In the genomic region with DNA sequence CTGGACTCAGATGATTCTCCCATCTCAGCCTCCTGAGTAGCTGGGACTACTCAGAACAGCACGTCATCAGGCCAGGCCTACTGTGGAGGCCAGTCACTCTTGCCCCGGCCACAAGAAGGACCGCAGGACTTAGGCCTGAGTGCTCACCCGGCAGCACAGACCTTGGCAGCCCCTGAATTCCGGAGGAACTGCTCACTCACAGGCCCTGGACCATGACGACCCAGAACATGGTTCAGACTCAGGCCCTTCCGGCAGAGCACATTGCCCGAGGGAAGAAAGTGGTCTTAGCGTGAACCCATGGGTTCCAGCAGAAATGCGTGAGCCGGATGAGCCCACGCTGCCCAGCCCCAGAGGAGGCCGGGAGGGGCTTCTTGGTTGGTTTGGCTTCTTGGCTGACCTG, we compare ENCODE assay signal across 15 cellular contexts.
DNase-seq lines count a peak whose midpoint lies in the region; ATAC-seq and TF ChIP-seq lines count a peak whose summit lies in the region.
"Had no signal": no experiment of that assay in that cellular context is flagged by ENCODE, and none has a peak within 500 bp of the region (broad histone marks: within the 10 kb centered on the region; RNA-seq: fewer than 3 reads in every experiment).

No MANE protein-coding gene starts in this region.

- H3K56ac ChIP-seq in H9 (ENCODE audit: insufficient read length, low read depth, low read length) (no peak overlapping the region), mesendoderm (ENCODE audit: low read length) (no peak overlapping the region)

- no peak overlapping the region for H3T11ph ChIP-seq in H9 (ENCODE audit: low read length)

- POLR2A ChIA-PET in WTC11 (lab: Charles Lee), result no interaction called here

- CTCF ChIA-PET in WTC11 (lab: Charles Lee), result no interaction called here

- H3K18ac ChIP-seq in H9 (ENCODE audit: insufficient read length, low read depth, low read length) (no peak overlapping the region), mesendoderm (ENCODE audit: low read length) (no peak overlapping the region)

- H3K9ac ChIP-seq in H9 (ENCODE audit: extremely low read depth, insufficient read length, low read length), result no peak overlapping the region
- H3K9ac ChIP-seq in mesendoderm (ENCODE audit: low read length), result no peak overlapping the region
- H3K9ac ChIP-seq: BLaER1 had no signal

- no peak overlapping the region for H2BK5ac ChIP-seq in H9 (ENCODE audit: insufficient read length, low read length)
- H2BK5ac ChIP-seq in mesendoderm (ENCODE audit: low read length), result no peak overlapping the region

- H2AFZ ChIP-seq in H9 (ENCODE audit: low read length), result no peak overlapping the region

- peak overlapping the region; percentile 47 to 84 (median 57); a peak in 2 of 7 replicates for H3K27ac Mint-ChIP-seq in H9
- H3K27ac Mint-ChIP-seq in WTC11, result peak overlapping the region; percentile 65
- H3K27ac Mint-ChIP-seq: CD8-positive, alpha-beta memory T cell had no signal

- H3K9me3 ChIP-seq in H9 (ENCODE audit: control insufficient read depth, low read depth, low read length), result no peaks in the 10 kb centered on the region
- no peaks in the 10 kb centered on the region for H3K9me3 ChIP-seq in thoracic aorta

- H2BK15ac ChIP-seq in H9 (ENCODE audit: low read depth, low read length), result no peak overlapping the region
- no peak overlapping the region for H2BK15ac ChIP-seq in mesendoderm (replicated peaks; ENCODE audit: low read depth)

- DNase-seq in H9 (no peak), WTC11 (ENCODE audit: low spot score) (no peak), kidney glomerular epithelial cell (lab: John Stamatoyannopoulos, UW) (peak; percentile 78), thoracic aorta (ENCODE audit: low spot score) (no peak), mesendoderm (no peak), CD1c-positive myeloid dendritic cell (ENCODE audit: extremely low spot score) (no peak)
- no peak for DNase-seq in stimulated activated CD4-positive, alpha-beta T cell treated with anti-CD3 and anti-CD28 coated beads, Interleukin-4, amount 100 ng/mL, for 4 hours
- DNase-seq: CD8-positive, alpha-beta memory T cell; GOT3; KG1; MV-4-11; NCI-H1694 treated with DMSO at 0.1 percent for 48 hours; NCI-H524; PC-3 had no signal

- H3K4me1 Mint-ChIP-seq in H9 (peaks cover 8 to 26% of the 10 kb centered on the region in 2 experiments), WTC11 (peaks cover 14% of the 10 kb centered on the region)
- H3K4me1 Mint-ChIP-seq: CD8-positive, alpha-beta memory T cell had no signal

- H2BK12ac ChIP-seq in H9 (ENCODE audit: insufficient read length, low read depth, low read length), result no peak overlapping the region

- TF ChIP-seq CTCF in H9 (conservative IDR thresholded peaks at IDR 0.05), result no peak
- TF ChIP-seq CTCF in WTC11 (IDR thresholded peaks at IDR 0.05), result no peak
- no peak for TF ChIP-seq CTCF in thoracic aorta (IDR thresholded peaks at IDR 0.05)

- H3K4me1 ChIP-seq in H9 (ENCODE audit: insufficient read depth, low read length) (no peaks in the 10 kb centered on the region), thoracic aorta (ENCODE audit: control insufficient read depth in 1 of 2, low read depth in 2 of 2) (peaks cover 12 to 22% of the 10 kb centered on the region in 2 donors), mesendoderm (ENCODE audit: control insufficient read depth, low read depth, low read length) (no peaks in the 10 kb centered on the region)

- H3K79me2 ChIP-seq in H9 (ENCODE audit: insufficient read depth, low read length), result no peaks in the 10 kb centered on the region
- no peaks in the 10 kb centered on the region for H3K79me2 ChIP-seq in mesendoderm (ENCODE audit: control insufficient read depth, insufficient read depth, low read length)

- H3K4me3 ChIP-seq in thoracic aorta (no peak overlapping the region), mesendoderm (ENCODE audit: low read length) (no peak overlapping the region)
- H3K4me3 ChIP-seq: BLaER1 had no signal

- ATAC-seq in WTC11, result no peak
- no peak for ATAC-seq in thoracic aorta (ENCODE audit: insufficient number of reproducible peaks, low FRiP score, low read depth)
- ATAC-seq: PC-3 had no signal

- no peak overlapping the region; the same call in 1 of the 2 replicates for H3K14ac ChIP-seq in H9 (ENCODE audit: insufficient read depth, low read length)

- H3K23me2 ChIP-seq in H9 (ENCODE audit: insufficient read length, low read depth, low read length, poor library complexity, severe bottlenecking), result no peaks in the 10 kb centered on the region

- H3K36me3 Mint-ChIP-seq in H9 (ENCODE audit: insufficient read depth in 1 of 3, low read depth in 3 of 3) (peaks cover 6 to 10% (median 6%) of the 10 kb centered on the region in 3 experiments; a peak in 6 of 7 replicates), WTC11 (peaks cover 17% of the 10 kb centered on the region)
- H3K36me3 Mint-ChIP-seq: CD8-positive, alpha-beta memory T cell had no signal

- no CpG with 5 or more reads among the region's 13 CpGs for WGBS in H9 (ENCODE audit: extremely low coverage, insufficient read length, low lambda C conversion rate)
- no CpG with 5 or more reads among the region's 13 CpGs for WGBS in mesendoderm (ENCODE audit: extremely low coverage, insufficient coverage, low lambda C conversion rate)

- H3K27ac ChIP-seq in H9 (ENCODE audit: insufficient read length, low read depth, low read length) (no peak overlapping the region), thoracic aorta (peak overlapping the region; percentile 15 to 34), mesendoderm (ENCODE audit: low read depth, low read length) (no peak overlapping the region)
- H3K27ac ChIP-seq: BLaER1 had no signal

- H3K23ac ChIP-seq in H9 (ENCODE audit: insufficient read length, low read depth, low read length) (no peak overlapping the region), mesendoderm (ENCODE audit: low read length) (no peak overlapping the region)

- H4K8ac ChIP-seq in H9 (replicated peaks; ENCODE audit: insufficient read length, low read depth, low read length), result no peak overlapping the region
- no peak overlapping the region for H4K8ac ChIP-seq in mesendoderm (ENCODE audit: low read depth, low read length)

- H3K4me2 ChIP-seq in H9 (ENCODE audit: insufficient read depth, insufficient read length, low read length) (no peak overlapping the region), mesendoderm (ENCODE audit: low read length) (no peak overlapping the region)

- H3K36me3 ChIP-seq in thoracic aorta, result no peaks in the 10 kb centered on the region
- no peaks in the 10 kb centered on the region for H3K36me3 ChIP-seq in mesendoderm (ENCODE audit: control insufficient read depth, insufficient read depth, low read length)

- H4K91ac ChIP-seq in H9 (ENCODE audit: insufficient read length, low read depth, low read length), result no peak overlapping the region

- H3K27me3 ChIP-seq in H9 (ENCODE audit: insufficient read depth, low read length) (no peaks in the 10 kb centered on the region), thoracic aorta (replicated peaks; ENCODE audit: insufficient read depth) (no peaks in the 10 kb centered on the region), mesendoderm (ENCODE audit: insufficient read depth, low read length, poor library complexity) (no peaks in the 10 kb centered on the region)
- H3K27me3 ChIP-seq: BLaER1 had no signal

- H3K4me3 Mint-ChIP-seq in H9, result no peak overlapping the region
- H3K4me3 Mint-ChIP-seq in WTC11, result no peak overlapping the region
- H3K4me3 Mint-ChIP-seq: CD8-positive, alpha-beta memory T cell had no signal

- H3K4ac ChIP-seq in H9 (ENCODE audit: low read depth, low read length) (no peak overlapping the region; the same call in 1 of the 2 replicates), mesendoderm (ENCODE audit: low read depth, low read length) (no peak overlapping the region)

- no peaks in the 10 kb centered on the region; the same call in none of the 2 replicates for H3K27me3 Mint-ChIP-seq in H9 (ENCODE audit: low read depth)
- H3K27me3 Mint-ChIP-seq in WTC11 (ENCODE audit: low read depth), result no peaks in the 10 kb centered on the region

- H3K79me1 ChIP-seq in H9 (ENCODE audit: insufficient read depth, low read depth, low read length, poor library complexity, severe bottlenecking) (no peaks in the 10 kb centered on the region), mesendoderm (ENCODE audit: low read length) (no peaks in the 10 kb centered on the region)

- H2BK120ac ChIP-seq in H9 (ENCODE audit: low read depth, low read length, poor library complexity, severe bottlenecking), result no peak overlapping the region
- H2BK120ac ChIP-seq in mesendoderm (ENCODE audit: low read depth, low read length), result no peak overlapping the region

- H3K9me3 Mint-ChIP-seq in H9, result peaks cover 10 to 11% of the 10 kb centered on the region in 2 experiments
- peaks cover 19% of the 10 kb centered on the region for H3K9me3 Mint-ChIP-seq in WTC11

- H4K5ac ChIP-seq in H9 (ENCODE audit: insufficient read length, low read depth, low read length) (no peak overlapping the region), mesendoderm (ENCODE audit: low read length) (no peak overlapping the region)

- no peaks in the 10 kb centered on the region for H4K20me1 ChIP-seq in H9 (ENCODE audit: control insufficient read depth, insufficient read depth, insufficient read length)

- no peak overlapping the region for H2BK20ac ChIP-seq in H9 (ENCODE audit: low read depth, low read length, poor library complexity, severe bottlenecking)

- H2AK5ac ChIP-seq in H9 (ENCODE audit: insufficient read length, low read length) (no peak overlapping the region), mesendoderm (ENCODE audit: low read length) (no peak overlapping the region)

TF ChIP-seq in WTC11, 78 proteins besides CTCF, POLR2A, EP300 and RAD21 (continues in another document):
- TF ChIP-seq ZNF263 (CRISPR knock-in tag; IDR thresholded peaks at IDR 0.05; ENCODE audit: low read depth) (no peak), FOXK1 (CRISPR knock-in tag; IDR thresholded peaks at IDR 0.05) (no peak), SMAD3 (CRISPR knock-in tag; IDR thresholded peaks at IDR 0.05; ENCODE audit: borderline replicate concordance) (no peak), GRHL2 (CRISPR knock-in tag; IDR thresholded peaks at IDR 0.05; ENCODE audit: insufficient replicate concordance, severe bottlenecking) (no peak), ZNF423 (CRISPR knock-in tag; IDR thresholded peaks at IDR 0.05) (no peak), TEAD4 (CRISPR knock-in tag; IDR thresholded peaks at IDR 0.05) (no peak), KAT7 (CRISPR knock-in tag; IDR thresholded peaks at IDR 0.05; ENCODE audit: borderline replicate concordance) (no peak), MXD4 (CRISPR knock-in tag; IDR thresholded peaks at IDR 0.05; ENCODE audit: borderline replicate concordance) (no peak)
- TF ChIP-seq, protein P1, sequence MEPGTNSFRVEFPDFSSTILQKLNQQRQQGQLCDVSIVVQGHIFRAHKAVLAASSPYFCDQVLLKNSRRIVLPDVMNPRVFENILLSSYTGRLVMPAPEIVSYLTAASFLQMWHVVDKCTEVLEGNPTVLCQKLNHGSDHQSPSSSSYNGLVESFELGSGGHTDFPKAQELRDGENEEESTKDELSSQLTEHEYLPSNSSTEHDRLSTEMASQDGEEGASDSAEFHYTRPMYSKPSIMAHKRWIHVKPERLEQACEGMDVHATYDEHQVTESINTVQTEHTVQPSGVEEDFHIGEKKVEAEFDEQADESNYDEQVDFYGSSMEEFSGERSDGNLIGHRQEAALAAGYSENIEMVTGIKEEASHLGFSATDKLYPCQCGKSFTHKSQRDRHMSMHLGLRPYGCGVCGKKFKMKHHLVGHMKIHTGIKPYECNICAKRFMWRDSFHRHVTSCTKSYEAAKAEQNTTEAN (CRISPR knock-in tag; IDR thresholded peaks at IDR 0.05), result no peak

Comparison
In these comparisons a context has a peak if more than half of its experiments do, and no peak if none do; other contexts are left out.
1. H3K27ac ChIP-seq: peak in thoracic aorta (2 of 2); none in H9 (single experiment) and mesendoderm (single experiment).